Comparison of ENCODE assay signal across 1 cellular context in the genomic region with DNA sequence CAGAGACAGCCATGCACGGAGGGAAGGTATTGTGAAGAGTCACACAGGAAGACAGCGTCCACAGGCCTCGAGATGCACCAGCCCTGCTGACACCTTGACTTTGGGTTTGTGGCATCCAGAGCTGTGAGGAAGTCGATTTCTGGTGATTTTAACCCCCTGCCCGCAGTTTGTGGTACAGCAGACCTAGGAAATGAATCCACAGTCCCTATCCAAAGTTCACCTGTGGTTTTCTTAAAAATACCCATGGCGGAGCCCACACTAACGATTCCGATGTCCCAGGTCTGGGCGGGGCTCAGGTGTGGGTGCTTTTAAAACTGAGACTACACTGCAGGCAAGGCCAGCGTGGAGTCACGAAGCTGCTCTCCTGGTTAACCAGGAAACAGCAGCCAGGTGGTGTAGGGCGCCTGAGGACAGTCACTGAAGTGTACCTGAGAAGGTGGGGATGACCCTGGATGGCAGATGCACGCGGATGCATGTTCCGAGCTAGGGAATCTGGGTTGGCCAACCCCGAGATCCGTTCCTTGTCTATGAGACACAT.
TF ChIP-seq lines count a peak whose summit lies in the region.

No MANE protein-coding gene starts in this region.

TF ChIP-seq in SK-N-SH, 30 proteins besides CTCF, POLR2A, EP300 and RAD21 (continued from another document):
- no peak for TF ChIP-seq ELF1 (IDR thresholded peaks at IDR 0.05)
